Comparison of ENCODE assay signal across 11 cellular contexts in genomic region chr22:20983081-20983745, GRCh38. TPM values are rescaled to one million over a fixed set of nuclear protein-coding genes. Genes with fewer than 3 reads are reported as not detected.
DNase-seq lines count a peak whose midpoint lies in the region; ATAC-seq, FAIRE-seq and TF ChIP-seq lines count a peak whose summit lies in the region.
"Had no signal": no experiment of that assay in that cellular context is flagged by ENCODE, and none has a peak within 500 bp of the region (broad histone marks: within the 10 kb centered on the region; RNA-seq: fewer than 3 reads in every experiment).

No MANE protein-coding gene starts in this region.

- no peak for TF ChIP-seq EP300 in suprapubic skin (IDR thresholded peaks at IDR 0.05)

- H3K27ac ChIP-seq in keratinocyte (ENCODE audit: control insufficient read depth, insufficient read depth, low read length) (peak overlapping the region; percentile 77), suprapubic skin (no peak overlapping the region)

- H3K27me3 ChIP-seq in keratinocyte (ENCODE audit: control insufficient read depth, extremely low read depth, insufficient read depth, low read length), result no peaks in the 10 kb centered on the region
- H3K27me3 ChIP-seq in suprapubic skin, result no peaks in the 10 kb centered on the region

- ATAC-seq in activated CD4-positive, alpha-beta T cell treated with anti-CD3 and anti-CD28 coated beads for 36 hours, result no peak
- no peak for ATAC-seq in activated naive CD4-positive, alpha-beta T cell treated with anti-CD3 and anti-CD28 coated beads, Interleukin-2, amount 50 U/mL, for 72 hours

- H3K4me1 ChIP-seq in keratinocyte (ENCODE audit: control insufficient read depth, extremely low read depth, insufficient read depth, low read length) (peaks cover 29% of the 10 kb centered on the region), suprapubic skin (peaks cover 43% of the 10 kb centered on the region)

- H3K4me2 ChIP-seq in keratinocyte (ENCODE audit: control insufficient read depth, extremely low read depth, insufficient read depth, low read depth, low read length), result peak overlapping the region; percentile 97

- H3K36me3 ChIP-seq in keratinocyte (ENCODE audit: control insufficient read depth in 2 of 2, extremely low read depth in 1 of 2, insufficient read depth in 2 of 2, low read length in 2 of 2) (peaks cover 21% of the 10 kb centered on the region in 2 experiments), suprapubic skin (peaks cover 10% of the 10 kb centered on the region)

- dilution Hi-C loops in keratinocyte (cut with MboI; ENCODE audit: extremely low pct_ligation_motif_present, low sequenced_read_pairs), result no loop called here

- TF ChIP-seq CTCF in keratinocyte (optimal IDR thresholded peaks at IDR 0.05 in 1 of 3, IDR thresholded peaks at IDR 0.05 in 1 of 3, conservative IDR thresholded peaks at IDR 0.05 in 1 of 3; ENCODE audit: extremely low read depth in 1 of 3, insufficient read depth in 2 of 3, low read length in 3 of 3) (no peak), suprapubic skin (IDR thresholded peaks at IDR 0.05) (no peak)

- intact Hi-C loops in activated CD4-positive, alpha-beta T cell treated with anti-CD3 and anti-CD28 coated beads for 36 hours (cut with DNase I, micrococcal nuclease), result no loop called here

- H3K9me3 Mint-ChIP-seq in activated CD4-positive, alpha-beta T cell treated with anti-CD3 and anti-CD28 coated beads for 36 hours (ENCODE audit: low read depth), result peaks cover 3% of the 10 kb centered on the region
- peaks cover 4 to 10% of the 10 kb centered on the region in 2 donors for H3K9me3 Mint-ChIP-seq in activated naive CD4-positive, alpha-beta T cell treated with anti-CD3 and anti-CD28 coated beads, Interleukin-2, amount 50 U/mL, for 72 hours

- no peaks in the 10 kb centered on the region for H3K9me1 ChIP-seq in keratinocyte (ENCODE audit: control insufficient read depth, extremely low read depth, insufficient read depth, low read length)

- H3K79me2 ChIP-seq in keratinocyte (ENCODE audit: control insufficient read depth, insufficient read depth, low read length), result peaks cover 23% of the 10 kb centered on the region

- peaks cover 4% of the 10 kb centered on the region for H4K20me1 ChIP-seq in keratinocyte (ENCODE audit: control insufficient read depth, extremely low read depth, insufficient read depth, low read length)

- H3K4me3 Mint-ChIP-seq in activated CD4-positive, alpha-beta T cell treated with anti-CD3 and anti-CD28 coated beads for 36 hours, result peak overlapping the region; percentile 98

- H3K4me3 ChIP-seq in keratinocyte (ENCODE audit: control insufficient read depth in 2 of 3, extremely low read depth in 1 of 3, insufficient read depth in 2 of 3, low read depth in 1 of 3, low read length in 3 of 3) (peak overlapping the region; percentile 75 to 93 (median 90)), suprapubic skin (peak overlapping the region; percentile 70)

- peaks cover 6% of the 10 kb centered on the region for H3K9me3 ChIP-seq in keratinocyte (ENCODE audit: control insufficient read depth, low read depth, low read length)
- no peaks in the 10 kb centered on the region for H3K9me3 ChIP-seq in suprapubic skin

- no peak for DNase-seq in activated CD4-positive, alpha-beta T cell treated with anti-CD3 and anti-CD28 coated beads for 36 hours
- no peak for DNase-seq in activated CD4-positive, alpha-beta T cell treated with anti-CD3 and anti-CD28 coated beads for 1 hour
- DNase-seq in activated naive CD4-positive, alpha-beta T cell treated with anti-CD3 and anti-CD28 coated beads, Interleukin-2, amount 50 U/mL, for 72 hours (ENCODE audit: low spot score in 2 of 2), result no peak
- DNase-seq in keratinocyte (ENCODE audit: low read depth, low spot score) (no peak), suprapubic skin (ENCODE audit: low spot score in 2 of 2) (no peak), NCI-H146 (lab: John Stamatoyannopoulos, UW) (no peak), COR-L47 (lab: John Stamatoyannopoulos, UW) (no peak), NCI-H226 (no peak)
- DNase-seq: GOT3 had no signal

- H3K27me3 Mint-ChIP-seq in activated CD4-positive, alpha-beta T cell treated with anti-CD3 and anti-CD28 coated beads for 36 hours, result no peaks in the 10 kb centered on the region

- peaks cover 14% of the 10 kb centered on the region for H3K36me3 Mint-ChIP-seq in activated CD4-positive, alpha-beta T cell treated with anti-CD3 and anti-CD28 coated beads for 36 hours (ENCODE audit: low read depth)
- H3K36me3 Mint-ChIP-seq in activated naive CD4-positive, alpha-beta T cell treated with anti-CD3 and anti-CD28 coated beads, Interleukin-2, amount 50 U/mL, for 72 hours, result peaks cover 13 to 19% of the 10 kb centered on the region in 2 donors

- CTCF ChIA-PET in activated CD4-positive, alpha-beta T cell treated with anti-CD3 and anti-CD28 coated beads for 36 hours (lab: Charles Lee), result interaction anchor here (0.8 to 1.4 kb wide), 3 partner anchors 15 to 27 kb away, joined by 4 to 6 read pairs (median 5); partner anchors contain the start of gene THAP7

- peaks cover 40% of the 10 kb centered on the region for H3K4me1 Mint-ChIP-seq in activated CD4-positive, alpha-beta T cell treated with anti-CD3 and anti-CD28 coated beads for 36 hours

- H3K9ac ChIP-seq in keratinocyte (ENCODE audit: control insufficient read depth, extremely low read depth, insufficient read depth, low read length), result peak overlapping the region; percentile 91

- no peak overlapping the region for H2AFZ ChIP-seq in keratinocyte (ENCODE audit: control insufficient read depth, low read length)

- FAIRE-seq in keratinocyte (lab: Jason Lieb, UNC), result no peak
- FAIRE-seq: A204.1, frontal cortex had no signal

- POLR2A ChIA-PET in activated CD4-positive, alpha-beta T cell treated with anti-CD3 and anti-CD28 coated beads for 36 hours (lab: Charles Lee), result interaction anchor here (1.2 to 1.4 kb wide), 2 partner anchors 11 to 19 kb away, joined by 3 to 9 read pairs; partner anchors contain the start of gene THAP7

- peak overlapping the region; percentile 92 for H3K27ac Mint-ChIP-seq in activated CD4-positive, alpha-beta T cell treated with anti-CD3 and anti-CD28 coated beads for 36 hours
- H3K27ac Mint-ChIP-seq in activated naive CD4-positive, alpha-beta T cell treated with anti-CD3 and anti-CD28 coated beads, Interleukin-2, amount 50 U/mL, for 72 hours, result peak overlapping the region; percentile 96 to 99

- TF ChIP-seq POLR2A in suprapubic skin (IDR thresholded peaks at IDR 0.05), result no peak

- WGBS in suprapubic skin, result 67% methylated on average over 5 of the region's 5 CpGs

RNA-seq across cellular contexts. Expression of gene LZTR1, which starts 1.1 kb away (rescaled TPM):
- 10 to 100 TPM; 31.9 to 40.5 TPM for total RNA-seq in activated CD4-positive, alpha-beta T cell treated with anti-CD3 and anti-CD28 coated beads for 36 hours
- 10 to 100 TPM; 30.7 to 41.8 TPM for total RNA-seq in activated naive CD4-positive, alpha-beta T cell treated with anti-CD3 and anti-CD28 coated beads, Interleukin-2, amount 50 U/mL, for 72 hours
- polyA plus RNA-seq in keratinocyte, result 36.3 to 41.6 TPM (median 37.0 TPM) in 3 replicates
- 62.8 TPM for polyA plus RNA-seq in keratinocyte (2011; ENCODE audit: low read depth)
- polyA plus RNA-seq in keratinocyte (2011; cell fraction: cytosol; rRNA removed), result 16.8 and 24.3 TPM in 2 replicates
- polyA plus RNA-seq in keratinocyte (2011; cell fraction: nucleus; rRNA removed), result 197 and 198 TPM in 2 replicates
- 21.9 and 28.0 TPM in 2 replicates for polyA plus RNA-seq in keratinocyte (2012; ENCODE audit: low replicate concordance)
- 41.7 to 114 TPM (median 62.4 TPM) in 3 replicates for polyA minus RNA-seq in keratinocyte
- 21.5 TPM for polyA minus RNA-seq in keratinocyte (2011; cell fraction: cytosol; rRNA and poly(A)+ RNA removed)
- polyA minus RNA-seq in keratinocyte (2011; cell fraction: nucleus; rRNA and poly(A)+ RNA removed), result 54.1 and 60.0 TPM in 2 replicates
- 10 to 100 TPM; 29.3 to 75.6 (median 46.9) TPM for total RNA-seq in suprapubic skin

RNA-seq across cellular contexts. Expression of gene AIFM3, which starts 16.2 kb away (rescaled TPM):
- under 1 TPM in 1 of 2 experiments, not detected in 1; 0.21 TPM for total RNA-seq in activated CD4-positive, alpha-beta T cell treated with anti-CD3 and anti-CD28 coated beads for 36 hours
- under 1 TPM; 0.11 to 0.12 TPM for total RNA-seq in activated naive CD4-positive, alpha-beta T cell treated with anti-CD3 and anti-CD28 coated beads, Interleukin-2, amount 50 U/mL, for 72 hours
- 0.56 to 1.1 TPM (median 0.59 TPM) in 3 replicates for polyA plus RNA-seq in keratinocyte
- 0.36 TPM for polyA plus RNA-seq in keratinocyte (2011; ENCODE audit: low read depth)
- 0.39 and 1.1 TPM in 2 replicates for polyA plus RNA-seq in keratinocyte (2011; cell fraction: cytosol; rRNA removed)
- polyA plus RNA-seq in keratinocyte (2011; cell fraction: nucleus; rRNA removed), result 3.4 and 5.3 TPM in 2 replicates
- polyA plus RNA-seq in keratinocyte (2012; ENCODE audit: low replicate concordance), result 0.62 and 0.69 TPM in 2 replicates
- 0.29 to 0.30 TPM in 2 of 3 replicates, not detected in the other for polyA minus RNA-seq in keratinocyte
- 1.7 TPM for polyA minus RNA-seq in keratinocyte (2011; cell fraction: cytosol; rRNA and poly(A)+ RNA removed)
- polyA minus RNA-seq in keratinocyte (2011; cell fraction: nucleus; rRNA and poly(A)+ RNA removed), result 1.2 and 1.4 TPM in 2 replicates
- under 1 TPM in 1 of 4 donors, not detected in 3; 0.72 TPM for total RNA-seq in suprapubic skin

RNA-seq across cellular contexts. Expression of gene THAP7, which starts 18.7 kb away (rescaled TPM):
- total RNA-seq in activated CD4-positive, alpha-beta T cell treated with anti-CD3 and anti-CD28 coated beads for 36 hours, result 10 to 100 TPM; 25.1 to 27.2 TPM
- total RNA-seq in activated naive CD4-positive, alpha-beta T cell treated with anti-CD3 and anti-CD28 coated beads, Interleukin-2, amount 50 U/mL, for 72 hours, result 10 to 100 TPM; 21.9 to 23.9 TPM
- 10.4 to 14.8 TPM (median 14.2 TPM) in 3 replicates for polyA plus RNA-seq in keratinocyte
- polyA plus RNA-seq in keratinocyte (2011; ENCODE audit: low read depth), result 11.7 TPM
- polyA plus RNA-seq in keratinocyte (2011; cell fraction: cytosol; rRNA removed), result 5.6 and 10.7 TPM in 2 replicates
- polyA plus RNA-seq in keratinocyte (2011; cell fraction: nucleus; rRNA removed), result 11.0 and 12.6 TPM in 2 replicates
- 7.7 and 14.4 TPM in 2 replicates for polyA plus RNA-seq in keratinocyte (2012; ENCODE audit: low replicate concordance)
- polyA minus RNA-seq in keratinocyte, result 4.3 to 6.5 TPM (median 6.4 TPM) in 3 replicates
- 6.7 TPM for polyA minus RNA-seq in keratinocyte (2011; cell fraction: cytosol; rRNA and poly(A)+ RNA removed)
- 3.2 and 4.9 TPM in 2 replicates for polyA minus RNA-seq in keratinocyte (2011; cell fraction: nucleus; rRNA and poly(A)+ RNA removed)
- total RNA-seq in suprapubic skin, result 10 to 100 TPM; 33.9 to 57.0 (median 37.4) TPM

RNA-seq across cellular contexts. Expression of gene P2RX6, which starts 31.8 kb away (rescaled TPM):
- under 1 TPM; 0.18 to 0.25 TPM for total RNA-seq in activated CD4-positive, alpha-beta T cell treated with anti-CD3 and anti-CD28 coated beads for 36 hours
- total RNA-seq in activated naive CD4-positive, alpha-beta T cell treated with anti-CD3 and anti-CD28 coated beads, Interleukin-2, amount 50 U/mL, for 72 hours, result under 1 TPM in 1 of 2 donors, not detected in 1; 0.34 TPM
- polyA plus RNA-seq in keratinocyte, result 0.65 to 1.0 TPM (median 0.87 TPM) in 3 replicates
- polyA plus RNA-seq in keratinocyte (2011; ENCODE audit: low read depth), result not detected
- polyA plus RNA-seq in keratinocyte (2011; cell fraction: cytosol; rRNA removed), result 0.26 and 0.45 TPM in 2 replicates
- 3.3 and 4.8 TPM in 2 replicates for polyA plus RNA-seq in keratinocyte (2011; cell fraction: nucleus; rRNA removed)
- polyA plus RNA-seq in keratinocyte (2012; ENCODE audit: low replicate concordance), result 0.72 and 1.2 TPM in 2 replicates
- 0.53 to 1.3 TPM (median 0.69 TPM) in 3 replicates for polyA minus RNA-seq in keratinocyte
- not detected for polyA minus RNA-seq in keratinocyte (2011; cell fraction: cytosol; rRNA and poly(A)+ RNA removed)
- polyA minus RNA-seq in keratinocyte (2011; cell fraction: nucleus; rRNA and poly(A)+ RNA removed), result 0.54 and 1.1 TPM in 2 replicates
- 1 to 10 TPM in 3 of 4 donors, under 1 TPM in 1; 0.21 to 3.1 (median 1.0) TPM for total RNA-seq in suprapubic skin

RNA-seq across cellular contexts. Expression of gene SLC7A4, which starts 49.1 kb away (rescaled TPM):
- total RNA-seq in activated CD4-positive, alpha-beta T cell treated with anti-CD3 and anti-CD28 coated beads for 36 hours, result not detected
- not detected for total RNA-seq in activated naive CD4-positive, alpha-beta T cell treated with anti-CD3 and anti-CD28 coated beads, Interleukin-2, amount 50 U/mL, for 72 hours
- 0.05 to 0.18 TPM (median 0.10 TPM) in 3 replicates for polyA plus RNA-seq in keratinocyte
- not detected for polyA plus RNA-seq in keratinocyte (2011; ENCODE audit: low read depth)
- 0.04 and 0.16 TPM in 2 replicates for polyA plus RNA-seq in keratinocyte (2011; cell fraction: cytosol; rRNA removed)
- 0.38 and 0.45 TPM in 2 replicates for polyA plus RNA-seq in keratinocyte (2011; cell fraction: nucleus; rRNA removed)
- 0.10 and 0.48 TPM in 2 replicates for polyA plus RNA-seq in keratinocyte (2012; ENCODE audit: low replicate concordance)
- polyA minus RNA-seq in keratinocyte, result 0.40 to 0.75 TPM (median 0.54 TPM) in 3 replicates
- polyA minus RNA-seq in keratinocyte (2011; cell fraction: cytosol; rRNA and poly(A)+ RNA removed), result not detected
- polyA minus RNA-seq in keratinocyte (2011; cell fraction: nucleus; rRNA and poly(A)+ RNA removed), result 0.31 and 0.63 TPM in 2 replicates
- 1 to 10 TPM in 3 of 4 donors, under 1 TPM in 1; 0.48 to 2.2 (median 1.6) TPM for total RNA-seq in suprapubic skin
